Comparison of ENCODE assay signal across 8 cellular contexts in genomic region chr9:97697837-97698236, GRCh38. TPM values are rescaled to one million over a fixed set of nuclear protein-coding genes. Genes with fewer than 3 reads are reported as not detected.
DNase-seq lines count a peak whose midpoint lies in the region; ATAC-seq and TF ChIP-seq lines count a peak whose summit lies in the region.

No MANE protein-coding gene starts in this region.

- peak overlapping the region; percentile 90 for H3K27ac Mint-ChIP-seq in stimulated activated naive CD8-positive, alpha-beta T cell treated with anti-CD3 and anti-CD28 coated beads, Interleukin-15, Interleukin-2, amounts not matched to agents 100 ng/mL and 50 ng/mL, for 24 hours

- no peaks in the 10 kb centered on the region for H3K27me3 Mint-ChIP-seq in stimulated activated naive CD8-positive, alpha-beta T cell treated with anti-CD3 and anti-CD28 coated beads, Interleukin-15, Interleukin-2, amounts not matched to agents 100 ng/mL and 50 ng/mL, for 24 hours

- H3K27ac ChIP-seq in breast epithelium (peak overlapping the region; percentile 93 to 97), muscle layer of duodenum (ENCODE audit: low read length) (peak overlapping the region; percentile 82)

- H3K36me3 ChIP-seq in breast epithelium (no peaks in the 10 kb centered on the region), muscle layer of duodenum (ENCODE audit: control insufficient read depth in 1 of 2, insufficient read depth in 2 of 2, low read length in 2 of 2) (no peaks in the 10 kb centered on the region)

- ATAC-seq in stimulated activated naive CD8-positive, alpha-beta T cell treated with anti-CD3 and anti-CD28 coated beads, Interleukin-15, Interleukin-2, amounts not matched to agents 100 U/mL and 50 U/mL, for 24 hours: no peak
- ATAC-seq in omental fat pad (ENCODE audit: low FRiP score): no peak
- ATAC-seq in HG02678 (IDR thresholded peaks at IDR 0.05; ENCODE audit: unreplicated experiment): no peak

- peaks cover 20% of the 10 kb centered on the region for H3K36me3 Mint-ChIP-seq in stimulated activated naive CD8-positive, alpha-beta T cell treated with anti-CD3 and anti-CD28 coated beads, Interleukin-15, Interleukin-2, amounts not matched to agents 100 ng/mL and 50 ng/mL, for 24 hours (ENCODE audit: low read depth)

- peaks cover 0 to 16% of the 10 kb centered on the region in 2 donors for H3K4me1 ChIP-seq in breast epithelium
- H3K4me1 ChIP-seq in muscle layer of duodenum (ENCODE audit: control insufficient read depth in 1 of 2, insufficient read depth in 2 of 2, low read length in 2 of 2): peaks cover 11 to 26% of the 10 kb centered on the region in 2 donors

- peak overlapping the region; percentile 95 for H3K4me3 Mint-ChIP-seq in stimulated activated naive CD8-positive, alpha-beta T cell treated with anti-CD3 and anti-CD28 coated beads, Interleukin-15, Interleukin-2, amounts not matched to agents 100 ng/mL and 50 ng/mL, for 24 hours

- no peaks in the 10 kb centered on the region for H3K27me3 ChIP-seq in breast epithelium
- no peaks in the 10 kb centered on the region for H3K27me3 ChIP-seq in muscle layer of duodenum (ENCODE audit: low read depth, low read length)

- TF ChIP-seq CTCF in breast epithelium (IDR thresholded peaks at IDR 0.05): no peak
- TF ChIP-seq CTCF in omental fat pad (IDR thresholded peaks at IDR 0.05): no peak

- no peaks in the 10 kb centered on the region for H3K9me3 Mint-ChIP-seq in stimulated activated naive CD8-positive, alpha-beta T cell treated with anti-CD3 and anti-CD28 coated beads, Interleukin-15, Interleukin-2, amounts not matched to agents 100 ng/mL and 50 ng/mL, for 24 hours

- intact Hi-C loops in breast epithelium (cut with DNase I; ENCODE audit: low total_unique reads): no loop called here

- no peak for TF ChIP-seq POLR2A in breast epithelium (IDR thresholded peaks at IDR 0.05)

- H3K4me3 ChIP-seq in breast epithelium (peak overlapping the region; percentile 84 to 89 (median 87)), muscle layer of duodenum (ENCODE audit: low read depth in 1 of 2, low read length in 2 of 2) (peak overlapping the region; percentile 77 to 83)

- no peak for DNase-seq in stimulated activated naive CD8-positive, alpha-beta T cell treated with anti-CD3 and anti-CD28 coated beads, Interleukin-15, Interleukin-2, amounts not matched to agents 100 U/mL and 50 U/mL, for 24 hours
- DNase-seq in breast epithelium (ENCODE audit: low spot score in 2 of 2): no peak
- no peak for DNase-seq in omental fat pad (ENCODE audit: low spot score)
- DNase-seq in DMS114 treated with DMSO at 0.1 percent for 48 hours (lab: John Stamatoyannopoulos, UW; ENCODE audit: unreplicated experiment): no peak
- DNase-seq in hepatic stellate cell (ENCODE audit: low spot score): no peak

- peaks cover 77% of the 10 kb centered on the region for H3K4me1 Mint-ChIP-seq in stimulated activated naive CD8-positive, alpha-beta T cell treated with anti-CD3 and anti-CD28 coated beads, Interleukin-15, Interleukin-2, amounts not matched to agents 100 ng/mL and 50 ng/mL, for 24 hours (ENCODE audit: low read depth)

- H3K9me3 ChIP-seq in breast epithelium: no peaks in the 10 kb centered on the region
- H3K9me3 ChIP-seq in muscle layer of duodenum (ENCODE audit: control insufficient read depth in 1 of 2, low read length in 2 of 2): no peaks in the 10 kb centered on the region

RNA-seq across cellular contexts. Expression of gene XPA, which starts 0.7 kb away (rescaled TPM):
- total RNA-seq in breast epithelium (10 to 100 TPM; 15.4 to 16.8 (median 16.7) TPM), omental fat pad (10 to 100 TPM in 3 of 4 donors, 1 to 10 TPM in 1; 8.3 to 15.1 (median 12.9) TPM)
